In the genomic region with DNA sequence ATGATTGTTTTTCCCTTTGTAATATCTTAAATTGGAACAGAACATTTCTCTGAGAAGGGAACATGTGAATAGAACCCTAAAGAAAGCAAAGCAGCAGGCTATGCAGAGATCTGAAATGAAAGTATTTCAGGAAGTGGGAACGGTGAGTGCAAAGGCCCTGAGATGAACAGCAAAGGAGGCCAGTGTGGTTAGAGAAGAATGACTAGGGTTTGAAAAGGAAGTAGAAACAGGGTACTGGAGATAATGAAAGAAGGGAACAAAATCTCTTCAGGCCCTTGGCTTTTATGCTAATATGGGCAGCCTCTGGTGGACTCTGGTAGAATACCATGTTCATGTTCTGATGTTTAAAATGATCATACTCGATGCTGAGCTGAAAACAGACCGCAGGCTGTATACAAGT, we compare ENCODE assay signal across 10 cellular contexts. TPM values are rescaled to one million over a fixed set of nuclear protein-coding genes. Genes with fewer than 3 reads are reported as not detected.
DNase-seq lines count a peak whose midpoint lies in the region; ATAC-seq and TF ChIP-seq lines count a peak whose summit lies in the region.
"Had no signal": no experiment of that assay in that cellular context is flagged by ENCODE, and none has a peak within 500 bp of the region (broad histone marks: within the 10 kb centered on the region; RNA-seq: fewer than 3 reads in every experiment).

No MANE protein-coding gene starts in this region.

- no peak overlapping the region for H4K91ac ChIP-seq in H9 (ENCODE audit: insufficient read length, low read depth, low read length)

- no peak overlapping the region for H3K27ac ChIP-seq in CD4-positive, alpha-beta memory T cell (ENCODE audit: low read depth, low read length)
- H3K27ac ChIP-seq in stomach (no peak overlapping the region), H9 (ENCODE audit: insufficient read length, low read depth, low read length) (no peak overlapping the region)

- H4K8ac ChIP-seq in H9 (replicated peaks; ENCODE audit: insufficient read length, low read depth, low read length) = no peak overlapping the region

- H4K20me1 ChIP-seq in H9 (ENCODE audit: control insufficient read depth, insufficient read depth, insufficient read length) = no peaks in the 10 kb centered on the region

- CTCF ChIA-PET in CD4-positive, alpha-beta memory T cell (lab: Charles Lee; ENCODE audit: partially characterized antibody) = no interaction called here

- H2BK5ac ChIP-seq in H9 (ENCODE audit: insufficient read length, low read length) = no peak overlapping the region

- no peaks in the 10 kb centered on the region for H3K27me3 Mint-ChIP-seq in CD4-positive, alpha-beta memory T cell
- no peaks in the 10 kb centered on the region for H3K27me3 Mint-ChIP-seq in H9 (ENCODE audit: low read depth)

- H3K56ac ChIP-seq in H9 (ENCODE audit: insufficient read length, low read depth, low read length) = no peak overlapping the region

- no peaks in the 10 kb centered on the region for H3K27me3 ChIP-seq in CD4-positive, alpha-beta memory T cell (ENCODE audit: insufficient read depth, low read length)
- H3K27me3 ChIP-seq in stomach = no peaks in the 10 kb centered on the region
- H3K27me3 ChIP-seq in H9 (ENCODE audit: insufficient read depth, low read length) = no peaks in the 10 kb centered on the region

- no peak overlapping the region for H2BK12ac ChIP-seq in H9 (ENCODE audit: insufficient read length, low read depth, low read length)

- H4K5ac ChIP-seq in H9 (ENCODE audit: insufficient read length, low read depth, low read length) = no peak overlapping the region

- intact Hi-C loops in CD4-positive, alpha-beta memory T cell (cut with micrococcal nuclease) = no loop called here
- intact Hi-C loops in cardiac septum (cut with DNase I) = no loop called here
- intact Hi-C loops in stomach (cut with DNase I; ENCODE audit: low total_unique reads) = no loop called here

- peaks cover 8 to 9% (median 8%) of the 10 kb centered on the region in 4 donors for H3K4me1 Mint-ChIP-seq in CD4-positive, alpha-beta memory T cell
- H3K4me1 Mint-ChIP-seq in H9 = peaks cover 13 to 24% of the 10 kb centered on the region in 2 experiments

- no peak overlapping the region for H3K23ac ChIP-seq in H9 (ENCODE audit: insufficient read length, low read depth, low read length)

- H3K9ac ChIP-seq in H9 (ENCODE audit: extremely low read depth, insufficient read length, low read length) = no peak overlapping the region

- no peak overlapping the region for H2BK15ac ChIP-seq in H9 (ENCODE audit: low read depth, low read length)

- no peak for DNase-seq in CD4-positive, alpha-beta memory T cell
- DNase-seq in RPMI7951 (ENCODE audit: low read depth) = peak; percentile 39
- no peak for DNase-seq in NCI-H446 (lab: John Stamatoyannopoulos, UW)
- DNase-seq in cardiac septum (ENCODE audit: low spot score) = no peak
- no peak for DNase-seq in stomach
- no peak for DNase-seq in H9
- DNase-seq: NCI-H1417 had no signal

- no peak overlapping the region for H3K14ac ChIP-seq in H9 (ENCODE audit: insufficient read depth, low read length)

- POLR2A ChIA-PET in CD4-positive, alpha-beta memory T cell (lab: Charles Lee; ENCODE audit: partially characterized antibody) = no interaction called here

- H2AK5ac ChIP-seq in H9 (ENCODE audit: insufficient read length, low read length) = no peak overlapping the region

- H3K9me3 Mint-ChIP-seq in CD4-positive, alpha-beta memory T cell = no peaks in the 10 kb centered on the region
- H3K9me3 Mint-ChIP-seq in H9 = no peaks in the 10 kb centered on the region
- H3K9me3 Mint-ChIP-seq: nephron had no signal

- TF ChIP-seq CTCF in stomach (IDR thresholded peaks at IDR 0.05) (no peak), H9 (conservative IDR thresholded peaks at IDR 0.05) (no peak)

- H3K4ac ChIP-seq in H9 (ENCODE audit: low read depth, low read length) = no peak overlapping the region

- TF ChIP-seq POLR2A in stomach (IDR thresholded peaks at IDR 0.05) = no peak

- H2BK120ac ChIP-seq in H9 (ENCODE audit: low read depth, low read length, poor library complexity, severe bottlenecking) = no peak overlapping the region

- peaks cover 3% of the 10 kb centered on the region for H3K79me1 ChIP-seq in H9 (ENCODE audit: insufficient read depth, low read depth, low read length, poor library complexity, severe bottlenecking)

- no peak overlapping the region for H3K4me3 Mint-ChIP-seq in CD4-positive, alpha-beta memory T cell
- H3K4me3 Mint-ChIP-seq in H9 = no peak overlapping the region
- H3K4me3 Mint-ChIP-seq: nephron had no signal

- no peak overlapping the region for H3K4me3 ChIP-seq in CD4-positive, alpha-beta memory T cell (ENCODE audit: low read length in 2 of 2)
- H3K4me3 ChIP-seq in stomach = no peak overlapping the region

- H2BK20ac ChIP-seq in H9 (ENCODE audit: low read depth, low read length, poor library complexity, severe bottlenecking) = no peak overlapping the region

- H3K36me3 Mint-ChIP-seq in CD4-positive, alpha-beta memory T cell = no peaks in the 10 kb centered on the region
- no peaks in the 10 kb centered on the region for H3K36me3 Mint-ChIP-seq in H9 (ENCODE audit: insufficient read depth in 1 of 3, low read depth in 3 of 3)

- H3K18ac ChIP-seq in H9 (ENCODE audit: insufficient read length, low read depth, low read length) = no peak overlapping the region

- H3K23me2 ChIP-seq in H9 (ENCODE audit: insufficient read length, low read depth, low read length, poor library complexity, severe bottlenecking) = no peaks in the 10 kb centered on the region

- no peak overlapping the region for H2AFZ ChIP-seq in H9 (ENCODE audit: low read length)

- H3K9me3 ChIP-seq in CD4-positive, alpha-beta memory T cell (ENCODE audit: control insufficient read depth in 1 of 2, low read length in 2 of 2) = no peaks in the 10 kb centered on the region
- H3K9me3 ChIP-seq in stomach (no peaks in the 10 kb centered on the region), H9 (ENCODE audit: control insufficient read depth, low read depth, low read length) (no peaks in the 10 kb centered on the region)

- H3K36me3 ChIP-seq in CD4-positive, alpha-beta memory T cell (ENCODE audit: insufficient read depth, low read length) = no peaks in the 10 kb centered on the region
- no peaks in the 10 kb centered on the region for H3K36me3 ChIP-seq in stomach

- H3T11ph ChIP-seq in H9 (ENCODE audit: low read length) = no peak overlapping the region

- H3K4me2 ChIP-seq in H9 (ENCODE audit: insufficient read depth, insufficient read length, low read length) = no peak overlapping the region

- peaks cover 11% of the 10 kb centered on the region for H3K4me1 ChIP-seq in CD4-positive, alpha-beta memory T cell (ENCODE audit: insufficient read depth, low read length)
- H3K4me1 ChIP-seq in stomach (peaks cover 9 to 58% (median 28%) of the 10 kb centered on the region in 4 donors), H9 (ENCODE audit: insufficient read depth, low read length) (peaks cover 4% of the 10 kb centered on the region; the same call in 1 of the 2 replicates)

- 79 to 88% (median 84%) methylated on average over 3 of the region's 3 CpGs for WGBS in stomach, 5 donors
- WGBS in H9 (ENCODE audit: extremely low coverage, insufficient read length, low lambda C conversion rate) = no CpG with 5 or more reads among the region's 3 CpGs

- ATAC-seq in GM19035 (IDR thresholded peaks at IDR 0.05; ENCODE audit: unreplicated experiment) = peak; percentile 85
- ATAC-seq in HG02970 (IDR thresholded peaks at IDR 0.05; ENCODE audit: low FRiP score, unreplicated experiment) = peak; percentile 76

- peaks cover 3% of the 10 kb centered on the region; the same call in 1 of the 2 replicates for H3K79me2 ChIP-seq in H9 (ENCODE audit: insufficient read depth, low read length)

- no peak for TF ChIP-seq EP300 in stomach (IDR thresholded peaks at IDR 0.05)

- H3K27ac Mint-ChIP-seq in CD4-positive, alpha-beta memory T cell = peak overlapping the region in 5 of 7 donors; percentile 3 to 77 (median 25)
- no peak overlapping the region; a peak in 1 of 7 replicates for H3K27ac Mint-ChIP-seq in H9
- H3K27ac Mint-ChIP-seq: nephron had no signal

RNA-seq across cellular contexts. Expression of a gene that starts 22.2 kb away (rescaled TPM):
- total RNA-seq in CD4-positive, alpha-beta memory T cell = 10 to 100 TPM; 22.8 to 28.0 TPM
- 1 to 10 TPM in 1 of 2 donors, under 1 TPM in 1; 1.00 to 5.7 TPM for polyA plus RNA-seq in CD4-positive, alpha-beta memory T cell
- total RNA-seq in RPMI7951 (2014; rRNA removed; shearing (Covaris generic)) = 60.6 and 76.3 TPM in 2 replicates
- 56.4 TPM for total RNA-seq in cardiac septum
- 100 to 1,000 TPM in 1 of 5 donors, 10 to 100 TPM in 4; 24.9 to 166 (median 93.9) TPM for total RNA-seq in stomach
- polyA plus RNA-seq in stomach = 10 to 100 TPM; 12.7 to 37.7 (median 20.5) TPM
- 49.5 and 59.4 TPM in 2 replicates for total RNA-seq in H9 (2021)

Comparison
In these comparisons a context has a peak if more than half of its experiments do, and no peak if none do; other contexts are left out.
1. H3K27ac Mint-ChIP-seq: peak in CD4-positive, alpha-beta memory T cell (5 of 7); none in H9 (0 of 3).